In genomic region chr11:84564180-84564866, GRCh38 we compare ENCODE assay signal across 8 cellular contexts.
DNase-seq lines count a peak whose midpoint lies in the region; ATAC-seq and TF ChIP-seq lines count a peak whose summit lies in the region.

No MANE protein-coding gene starts in this region.

- H3K4me1 ChIP-seq in parathyroid adenoma = no peaks in the 10 kb centered on the region

- ATAC-seq in activated T-cell treated with anti-CD3 and anti-CD28 coated beads, Interleukin-2, amount 50 U/mL, for 72 hours (replicated peaks in 1 of 2) = no peak
- ATAC-seq in GM21528 (IDR thresholded peaks at IDR 0.05; ENCODE audit: low FRiP score, unreplicated experiment) = peak; percentile 80

- H3K36me3 ChIP-seq in SU-DHL-6 (ENCODE audit: low read length) = no peaks in the 10 kb centered on the region
- H3K36me3 ChIP-seq in parathyroid adenoma (ENCODE audit: control insufficient read depth, insufficient read depth, low read length) = no peaks in the 10 kb centered on the region

- H3K9ac ChIP-seq in SU-DHL-6 (ENCODE audit: low read length) (no peak overlapping the region), parathyroid adenoma (no peak overlapping the region)

- no peaks in the 10 kb centered on the region for H3K36me3 Mint-ChIP-seq in activated T-cell treated with anti-CD3 and anti-CD28 coated beads, Interleukin-2, amount 50 U/mL, for 72 hours (ENCODE audit: insufficient read depth in 2 of 2)

- no peaks in the 10 kb centered on the region for H3K79me2 ChIP-seq in SU-DHL-6 (ENCODE audit: insufficient read depth, low read length)
- no peaks in the 10 kb centered on the region for H3K79me2 ChIP-seq in parathyroid adenoma

- H3K4me2 ChIP-seq in SU-DHL-6 (ENCODE audit: low read depth, low read length, poor library complexity, severe bottlenecking) = no peak overlapping the region
- H3K4me2 ChIP-seq in parathyroid adenoma (ENCODE audit: low read length) = no peak overlapping the region

- H3K27me3 ChIP-seq in SU-DHL-6 (ENCODE audit: low read length) (no peaks in the 10 kb centered on the region), parathyroid adenoma (ENCODE audit: control insufficient read depth, insufficient read depth, low read length) (no peaks in the 10 kb centered on the region)

- H3F3A ChIP-seq in SU-DHL-6 (ENCODE audit: insufficient read depth) = no peaks in the 10 kb centered on the region

- no peak overlapping the region for H3K4me3 Mint-ChIP-seq in activated T-cell treated with anti-CD3 and anti-CD28 coated beads, Interleukin-2, amount 50 U/mL, for 72 hours

- H3K9me3 Mint-ChIP-seq in activated T-cell treated with anti-CD3 and anti-CD28 coated beads, Interleukin-2, amount 50 U/mL, for 72 hours = peaks cover 0 to 4% of the 10 kb centered on the region in 2 donors

- H3K27me3 Mint-ChIP-seq in activated T-cell treated with anti-CD3 and anti-CD28 coated beads, Interleukin-2, amount 50 U/mL, for 72 hours (ENCODE audit: low read depth) = no peaks in the 10 kb centered on the region

- H3K9me2 ChIP-seq in SU-DHL-6 (replicated peaks; ENCODE audit: insufficient read depth, low read length) = no peaks in the 10 kb centered on the region

- H3K27ac ChIP-seq in SU-DHL-6 (ENCODE audit: low read depth, low read length) = no peak overlapping the region
- no peak overlapping the region for H3K27ac ChIP-seq in parathyroid adenoma

- no peaks in the 10 kb centered on the region for H3K9me3 ChIP-seq in SU-DHL-6 (ENCODE audit: insufficient read depth, low read length)
- no peaks in the 10 kb centered on the region for H3K9me3 ChIP-seq in parathyroid adenoma (ENCODE audit: control insufficient read depth, low read length)

- H3K4me3 ChIP-seq in SU-DHL-6 (ENCODE audit: insufficient read depth, low read length, poor library complexity, severe bottlenecking) (no peak overlapping the region), fibroblast of mammary gland (ENCODE audit: control insufficient read depth, low read depth, low read length) (no peak overlapping the region), parathyroid adenoma (ENCODE audit: low read depth, low read length) (no peak overlapping the region)

- H3K27ac Mint-ChIP-seq in activated T-cell treated with anti-CD3 and anti-CD28 coated beads, Interleukin-2, amount 50 U/mL, for 72 hours = no peak overlapping the region

- no peaks in the 10 kb centered on the region for H4K20me1 ChIP-seq in SU-DHL-6 (ENCODE audit: low read depth, low read length)

- peak; percentile 65 for TF ChIP-seq CTCF in SU-DHL-6 (IDR thresholded peaks at IDR 0.05; ENCODE audit: insufficient read depth, low read length, poor library complexity, severe bottlenecking)
- TF ChIP-seq CTCF in fibroblast of mammary gland (conservative IDR thresholded peaks at IDR 0.05; ENCODE audit: control insufficient read depth, insufficient read depth, low read depth, low read length) = peak; percentile 93
- peak; percentile 62 for TF ChIP-seq CTCF in parathyroid adenoma (IDR thresholded peaks at IDR 0.05)

- peak; percentile 11 to 24 for DNase-seq in activated T-cell treated with anti-CD3 and anti-CD28 coated beads, Interleukin-2, amount 50 U/mL, for 72 hours
- no peak for DNase-seq in activated T-cell treated with anti-CD3 and anti-CD28 coated beads for 4 hours
- DNase-seq in HPDE6-E6E7 (ENCODE audit: extremely low spot score) = peak; percentile 34
- DNase-seq in fibroblast of mammary gland (ENCODE audit: low read depth) = peak; percentile 62
- no peak for DNase-seq in NCI-H1436 treated with DMSO at 0.1 percent for 48 hours (lab: John Stamatoyannopoulos, UW)

- H2AFZ ChIP-seq in SU-DHL-6 (ENCODE audit: low read depth, low read length, severe bottlenecking) = no peak overlapping the region
- no peak overlapping the region for H2AFZ ChIP-seq in parathyroid adenoma

- no peaks in the 10 kb centered on the region for H3K4me1 Mint-ChIP-seq in activated T-cell treated with anti-CD3 and anti-CD28 coated beads, Interleukin-2, amount 50 U/mL, for 72 hours (ENCODE audit: low read depth)

Comparison
In these comparisons a context has a peak if more than half of its experiments do, and no peak if none do; other contexts are left out.
1. DNase-seq: peak in activated T-cell treated with anti-CD3 and anti-CD28 coated beads, Interleukin-2, amount 50 U/mL, for 72 hours (2 of 2), HPDE6-E6E7 (single experiment) and fibroblast of mammary gland (single experiment); none in activated T-cell treated with anti-CD3 and anti-CD28 coated beads for 4 hours (single experiment) and NCI-H1436 treated with DMSO at 0.1 percent for 48 hours (single experiment).
2. Peak in every context shown above with its lines, with median percentiles within 50 percentile points of each other: CTCF ChIP-seq.